In the genomic region with DNA sequence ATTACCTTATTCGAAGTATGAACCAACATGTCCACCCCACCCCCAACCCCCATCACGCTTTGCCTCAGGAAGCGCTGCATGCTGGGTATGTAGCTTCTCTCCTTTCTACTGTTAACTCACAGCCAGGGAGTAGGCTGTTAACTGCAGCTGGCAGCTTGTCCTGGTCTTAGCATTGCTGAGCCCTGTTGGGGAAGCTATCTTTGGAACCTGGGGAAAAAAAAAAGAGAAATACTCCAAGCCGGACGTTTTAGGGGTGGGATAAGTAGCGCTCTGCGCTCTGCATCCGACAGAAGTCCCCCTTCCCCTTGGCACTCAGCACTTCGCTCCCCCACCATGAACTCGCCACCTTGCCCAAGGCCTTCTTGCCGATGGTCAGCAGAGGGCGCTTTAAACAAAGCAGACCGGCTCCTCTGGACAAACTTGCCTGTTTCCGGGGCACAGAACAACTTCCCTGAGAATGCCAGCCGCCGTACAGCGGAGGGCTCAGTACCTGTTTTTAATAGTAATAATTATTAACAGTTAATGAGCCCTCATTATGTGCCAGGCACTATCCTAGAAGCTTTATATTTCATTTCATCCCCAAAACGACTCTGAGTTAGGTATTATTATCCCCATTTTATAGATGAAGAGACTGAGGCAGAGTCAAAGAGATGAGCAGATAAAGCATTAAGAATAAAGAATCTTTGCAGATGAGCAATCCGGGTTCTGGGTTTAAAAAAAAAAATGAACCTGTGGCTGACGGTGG, we compare ENCODE assay signal across 8 cellular contexts. TPM values are rescaled to one million over a fixed set of nuclear protein-coding genes. Genes with fewer than 3 reads are reported as not detected.
DNase-seq lines count a peak whose midpoint lies in the region; FAIRE-seq and TF ChIP-seq lines count a peak whose summit lies in the region.

No MANE protein-coding gene starts in this region.

- H3K27me3 ChIP-seq in MG63 = no peaks in the 10 kb centered on the region

- H3K36me3 ChIP-seq in MG63 = no peaks in the 10 kb centered on the region

- TF ChIP-seq POLR2A in Raji (IDR thresholded peaks at IDR 0.05; ENCODE audit: insufficient read depth, low read depth, low read length) = peak; percentile 35; the same call in 1 of the 2 replicates

- H3K27ac ChIP-seq in 22Rv1 = peak overlapping the region; percentile 53

- H3K4me3 ChIP-seq in MG63 = no peak overlapping the region

- peak; percentile 95 for FAIRE-seq in GM18507 (lab: Jason Lieb, UNC)

- peak; percentile 95 for TF ChIP-seq CTCF in 22Rv1 (IDR thresholded peaks at IDR 0.05)

- H3K9me3 ChIP-seq in MG63 = no peaks in the 10 kb centered on the region

- DNase-seq in GM18507 (ENCODE audit: extremely low spot score, insufficient read length, low read depth) = peak; percentile 69
- DNase-seq in MG63 = peak; percentile 54
- DNase-seq in activated T-helper 9 cell treated with anti-CD3 and anti-CD28 coated beads, Interleukin-2, amount 50 U/mL, for 16 hours (ENCODE audit: low read depth) = peak; percentile 51
- DNase-seq in germinal center (ENCODE audit: low spot score) = peak; percentile 82
- DNase-seq in non-pigmented ciliary epithelial cell (ENCODE audit: low read depth) = peak; percentile 56
- DNase-seq in stromal cell of bone marrow (ENCODE audit: low read depth) = peak; percentile 65

RNA-seq across cellular contexts. Expression of a gene that starts 35.2 kb away (rescaled TPM):
- total RNA-seq in MG63 (2014; rRNA removed; shearing (Covaris generic); ENCODE audit: low replicate concordance) = not detected in 2 replicates

RNA-seq across cellular contexts. Expression of a gene that starts 56.9 kb away (rescaled TPM):
- 0.53 TPM in 1 of 2 replicates, not detected in the other for total RNA-seq in MG63 (2014; rRNA removed; shearing (Covaris generic); ENCODE audit: low replicate concordance)
